In genomic region chr21:42705746-42706374, GRCh38 we compare ENCODE assay signal across 1 cellular context.
TF ChIP-seq lines count a peak whose summit lies in the region.

No MANE protein-coding gene starts in this region.

TF ChIP-seq in HepG2, 621 proteins besides CTCF, POLR2A, EP300 and RAD21 (continued from another document):
- TF ChIP-seq MYPOP (CRISPR knock-in tag; IDR thresholded peaks at IDR 0.05): no peak
